Comparison of ENCODE assay signal across 1 cellular context in the genomic region with DNA sequence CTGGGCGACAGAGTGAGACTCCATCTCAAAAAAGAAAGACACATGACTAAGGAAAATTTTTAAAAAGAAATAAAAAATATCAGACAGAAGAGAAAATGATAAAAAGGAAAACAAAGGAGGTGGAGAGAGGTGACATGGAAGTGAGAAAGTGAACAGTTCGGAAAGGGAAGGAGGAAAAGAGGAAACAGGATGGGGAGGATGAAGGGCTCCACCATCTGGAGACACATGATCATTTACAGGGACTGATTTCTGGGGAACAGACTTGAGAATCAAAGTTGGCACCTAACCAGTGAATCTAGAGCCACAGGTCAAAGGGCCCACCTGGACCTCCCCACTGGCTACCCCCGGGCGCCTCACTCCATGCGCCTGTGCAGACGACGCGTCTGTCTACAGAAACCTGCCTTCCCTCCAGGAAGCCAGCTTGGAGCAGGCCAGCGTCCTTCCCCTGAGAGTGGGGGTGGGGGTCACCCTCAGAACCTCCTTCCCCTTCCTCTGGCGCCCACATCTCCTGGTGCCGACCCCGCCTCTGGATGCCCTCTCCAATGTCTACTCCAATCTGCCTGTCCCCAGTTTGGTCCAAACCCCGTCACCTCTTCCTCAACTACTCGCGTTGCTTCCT.
TF ChIP-seq lines count a peak whose summit lies in the region.

No MANE protein-coding gene starts in this region.

TF ChIP-seq in HepG2, 621 proteins besides CTCF, POLR2A, EP300 and RAD21 (continued from another document):
- TF ChIP-seq, protein P1, sequence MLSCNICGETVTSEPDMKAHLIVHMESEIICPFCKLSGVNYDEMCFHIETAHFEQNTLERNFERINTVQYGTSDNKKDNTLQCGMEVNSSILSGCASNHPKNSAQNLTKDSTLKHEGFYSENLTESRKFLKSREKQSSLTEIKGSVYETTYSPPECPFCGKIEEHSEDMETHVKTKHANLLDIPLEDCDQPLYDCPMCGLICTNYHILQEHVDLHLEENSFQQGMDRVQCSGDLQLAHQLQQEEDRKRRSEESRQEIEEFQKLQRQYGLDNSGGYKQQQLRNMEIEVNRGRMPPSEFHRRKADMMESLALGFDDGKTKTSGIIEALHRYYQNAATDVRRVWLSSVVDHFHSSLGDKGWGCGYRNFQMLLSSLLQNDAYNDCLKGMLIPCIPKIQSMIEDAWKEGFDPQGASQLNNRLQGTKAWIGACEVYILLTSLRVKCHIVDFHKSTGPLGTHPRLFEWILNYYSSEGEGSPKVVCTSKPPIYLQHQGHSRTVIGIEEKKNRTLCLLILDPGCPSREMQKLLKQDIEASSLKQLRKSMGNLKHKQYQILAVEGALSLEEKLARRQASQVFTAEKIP (CRISPR knock-in tag; IDR thresholded peaks at IDR 0.05; ENCODE audit: borderline replicate concordance) = no peak
- TF ChIP-seq, protein P2, sequence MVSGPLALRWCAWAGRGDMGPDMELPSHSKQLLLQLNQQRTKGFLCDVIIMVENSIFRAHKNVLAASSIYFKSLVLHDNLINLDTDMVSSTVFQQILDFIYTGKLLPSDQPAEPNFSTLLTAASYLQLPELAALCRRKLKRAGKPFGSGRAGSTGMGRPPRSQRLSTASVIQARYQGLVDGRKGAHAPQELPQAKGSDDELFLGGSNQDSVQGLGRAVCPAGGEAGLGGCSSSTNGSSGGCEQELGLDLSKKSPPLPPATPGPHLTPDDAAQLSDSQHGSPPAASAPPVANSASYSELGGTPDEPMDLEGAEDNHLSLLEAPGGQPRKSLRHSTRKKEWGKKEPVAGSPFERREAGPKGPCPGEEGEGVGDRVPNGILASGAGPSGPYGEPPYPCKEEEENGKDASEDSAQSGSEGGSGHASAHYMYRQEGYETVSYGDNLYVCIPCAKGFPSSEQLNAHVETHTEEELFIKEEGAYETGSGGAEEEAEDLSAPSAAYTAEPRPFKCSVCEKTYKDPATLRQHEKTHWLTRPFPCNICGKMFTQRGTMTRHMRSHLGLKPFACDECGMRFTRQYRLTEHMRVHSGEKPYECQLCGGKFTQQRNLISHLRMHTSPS (CRISPR knock-in tag; IDR thresholded peaks at IDR 0.05; ENCODE audit: low read depth) = no peak
- TF ChIP-seq ZNF562 (CRISPR knock-in tag; IDR thresholded peaks at IDR 0.05; ENCODE audit: borderline replicate concordance) = no peak
- TF ChIP-seq ZBTB20 (CRISPR knock-in tag; IDR thresholded peaks at IDR 0.05; ENCODE audit: borderline replicate concordance, low read depth) = no peak
- TF ChIP-seq KMT2B (CRISPR knock-in tag; IDR thresholded peaks at IDR 0.05) = no peak
- TF ChIP-seq SIN3B (IDR thresholded peaks at IDR 0.05; ENCODE audit: low read length) = no peak
- no peak for TF ChIP-seq ZBTB1 (CRISPR knock-in tag; IDR thresholded peaks at IDR 0.05; ENCODE audit: borderline replicate concordance)
- no peak for TF ChIP-seq CAMTA2 (CRISPR knock-in tag; IDR thresholded peaks at IDR 0.05; ENCODE audit: borderline replicate concordance)
- TF ChIP-seq ZFP90 (CRISPR knock-in tag; IDR thresholded peaks at IDR 0.05; ENCODE audit: borderline replicate concordance) = no peak
- no peak for TF ChIP-seq ESRRA (CRISPR knock-in tag; IDR thresholded peaks at IDR 0.05; ENCODE audit: low read depth)
- TF ChIP-seq, protein P3, sequence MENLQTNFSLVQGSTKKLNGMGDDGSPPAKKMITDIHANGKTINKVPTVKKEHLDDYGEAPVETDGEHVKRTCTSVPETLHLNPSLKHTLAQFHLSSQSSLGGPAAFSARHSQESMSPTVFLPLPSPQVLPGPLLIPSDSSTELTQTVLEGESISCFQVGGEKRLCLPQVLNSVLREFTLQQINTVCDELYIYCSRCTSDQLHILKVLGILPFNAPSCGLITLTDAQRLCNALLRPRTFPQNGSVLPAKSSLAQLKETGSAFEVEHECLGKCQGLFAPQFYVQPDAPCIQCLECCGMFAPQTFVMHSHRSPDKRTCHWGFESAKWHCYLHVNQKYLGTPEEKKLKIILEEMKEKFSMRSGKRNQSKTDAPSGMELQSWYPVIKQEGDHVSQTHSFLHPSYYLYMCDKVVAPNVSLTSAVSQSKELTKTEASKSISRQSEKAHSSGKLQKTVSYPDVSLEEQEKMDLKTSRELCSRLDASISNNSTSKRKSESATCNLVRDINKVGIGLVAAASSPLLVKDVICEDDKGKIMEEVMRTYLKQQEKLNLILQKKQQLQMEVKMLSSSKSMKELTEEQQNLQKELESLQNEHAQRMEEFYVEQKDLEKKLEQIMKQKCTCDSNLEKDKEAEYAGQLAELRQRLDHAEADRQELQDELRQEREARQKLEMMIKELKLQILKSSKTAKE (CRISPR knock-in tag; IDR thresholded peaks at IDR 0.05; ENCODE audit: borderline replicate concordance) = no peak
- no peak for TF ChIP-seq NFKBIZ (CRISPR knock-in tag; IDR thresholded peaks at IDR 0.05)
TF ChIP-seq in HepG2: peak in this region for 0.
